13 cellular contexts compared by ENCODE assay signal in the genomic region with DNA sequence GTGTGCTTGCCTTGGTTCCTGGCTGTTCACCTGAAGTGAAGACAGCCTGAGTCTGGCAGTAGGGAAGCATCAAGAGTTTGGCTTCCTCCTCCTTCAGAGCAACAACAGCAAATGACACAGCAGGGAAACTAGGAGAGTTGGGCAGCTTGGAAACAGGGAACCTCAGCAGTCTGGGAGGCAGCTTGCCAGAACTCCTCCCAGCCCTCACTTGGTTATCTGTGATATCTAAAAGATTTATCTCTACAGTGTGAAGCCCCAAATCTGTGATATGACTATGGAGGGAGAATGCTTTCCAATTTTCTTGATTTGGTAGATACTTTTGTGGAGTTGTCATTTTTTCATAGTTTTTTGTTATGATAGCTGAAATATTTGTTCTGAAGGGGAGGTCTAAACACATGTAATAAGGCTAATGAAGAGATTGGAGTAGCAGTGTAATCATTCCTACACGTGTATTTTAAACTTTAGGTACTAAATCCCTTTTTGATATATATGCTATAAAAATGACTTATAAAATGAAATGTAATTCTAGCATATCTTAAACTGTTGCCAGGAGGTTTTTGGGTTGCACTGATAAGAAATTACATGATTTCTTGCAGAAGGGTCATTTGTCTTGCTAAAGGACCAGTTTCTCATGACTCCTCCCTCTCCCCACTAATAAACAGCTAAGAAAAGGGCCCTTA. TPM values are rescaled to one million over a fixed set of nuclear protein-coding genes. Genes with fewer than 3 reads are reported as not detected.
DNase-seq lines count a peak whose midpoint lies in the region; ATAC-seq and TF ChIP-seq lines count a peak whose summit lies in the region.
"Had no signal": no experiment of that assay in that cellular context is flagged by ENCODE, and none has a peak within 500 bp of the region (broad histone marks: within the 10 kb centered on the region; RNA-seq: fewer than 3 reads in every experiment).

No MANE protein-coding gene starts in this region.

- no peaks in the 10 kb centered on the region for H3K27me3 Mint-ChIP-seq in natural killer cell treated with Interleukin-12 subunit alpha and Interleukin-12 subunit beta and Interleukin-15 and Interleukin-18, amount 100 ng/mL, for 72 hours
- no peaks in the 10 kb centered on the region for H3K27me3 Mint-ChIP-seq in naive thymus-derived CD8-positive, alpha-beta T cell

- no peaks in the 10 kb centered on the region for H3K36me3 Mint-ChIP-seq in natural killer cell treated with Interleukin-12 subunit alpha and Interleukin-12 subunit beta and Interleukin-15 and Interleukin-18, amount 100 ng/mL, for 72 hours
- H3K36me3 Mint-ChIP-seq in naive thymus-derived CD8-positive, alpha-beta T cell = peaks cover 0 to 22% (median 3%) of the 10 kb centered on the region in 3 donors

- peak; percentile 65 for DNase-seq in G401 (ENCODE audit: low spot score)
- DNase-seq in SK-MEL-5 (ENCODE audit: low read depth, low spot score) = peak; percentile 8
- DNase-seq in fibroblast of the aortic adventitia (ENCODE audit: low read depth) = peak; percentile 51
- DNase-seq in natural killer cell treated with Interleukin-12 subunit alpha and Interleukin-12 subunit beta and Interleukin-15 and Interleukin-18, amount 100 ng/mL, for 72 hours (ENCODE audit: low spot score) = no peak
- no peak for DNase-seq in NK-92 (lab: John Stamatoyannopoulos, UW; ENCODE audit: unreplicated experiment)
- no peak for DNase-seq in superior temporal gyrus (ENCODE audit: extremely low spot score)
- DNase-seq in naive thymus-derived CD8-positive, alpha-beta T cell = no peak
- no peak for DNase-seq in foreskin fibroblast
- DNase-seq: islet precursor cell, T-helper 2 cell had no signal

- in situ Hi-C loops in G401 (cut with HindIII; ENCODE audit: low sequenced_read_pairs) = no loop called here
- in situ Hi-C loops in SK-MEL-5 (cut with HindIII; ENCODE audit: low pct_unique_long_range_greater_than_20kb, low sequenced_read_pairs) = no loop called here

- H3K4me1 Mint-ChIP-seq in natural killer cell treated with Interleukin-12 subunit alpha and Interleukin-12 subunit beta and Interleukin-15 and Interleukin-18, amount 100 ng/mL, for 72 hours (ENCODE audit: low read depth in 2 of 2) = peaks cover 37 to 63% of the 10 kb centered on the region in 2 donors
- peaks cover 27 to 80% (median 69%) of the 10 kb centered on the region in 4 donors for H3K4me1 Mint-ChIP-seq in naive thymus-derived CD8-positive, alpha-beta T cell

- TF ChIP-seq CTCF in fibroblast of the aortic adventitia (IDR thresholded peaks at IDR 0.05; ENCODE audit: insufficient read depth, low read length) (no peak), foreskin fibroblast (IDR thresholded peaks at IDR 0.05; ENCODE audit: low read depth, low read length) (no peak)

- POLR2A ChIA-PET in naive thymus-derived CD8-positive, alpha-beta T cell (lab: Charles Lee) = no interaction called here

- H3K27ac Mint-ChIP-seq in natural killer cell treated with Interleukin-12 subunit alpha and Interleukin-12 subunit beta and Interleukin-15 and Interleukin-18, amount 100 ng/mL, for 72 hours = no peak overlapping the region
- peak overlapping the region in 3 of 10 donors; percentile 1 to 61 (median 16) for H3K27ac Mint-ChIP-seq in naive thymus-derived CD8-positive, alpha-beta T cell
- H3K27ac Mint-ChIP-seq: activated naive CD4-positive, alpha-beta T cell treated with anti-CD3 and anti-CD28 coated beads, Interleukin-2, amount 50 U/mL, for 72 hours had no signal

- H3K4me3 ChIP-seq in fibroblast of the aortic adventitia (ENCODE audit: low read depth, low read length) = no peak overlapping the region
- no peak overlapping the region for H3K4me3 ChIP-seq in foreskin fibroblast (ENCODE audit: low read depth in 1 of 2, low read length in 2 of 2)
- H3K4me3 ChIP-seq: smooth muscle cell had no signal

- H3K9me3 Mint-ChIP-seq in natural killer cell treated with Interleukin-12 subunit alpha and Interleukin-12 subunit beta and Interleukin-15 and Interleukin-18, amount 100 ng/mL, for 72 hours = no peaks in the 10 kb centered on the region
- no peaks in the 10 kb centered on the region for H3K9me3 Mint-ChIP-seq in naive thymus-derived CD8-positive, alpha-beta T cell
- H3K9me3 Mint-ChIP-seq: activated naive CD4-positive, alpha-beta T cell treated with anti-CD3 and anti-CD28 coated beads, Interleukin-2, amount 50 U/mL, for 72 hours; neural crest cell had no signal

- ATAC-seq in natural killer cell treated with Interleukin-12 subunit alpha and Interleukin-12 subunit beta and Interleukin-15 and Interleukin-18, amount 100 ng/mL, for 72 hours = no peak
- no peak for ATAC-seq in naive thymus-derived CD8-positive, alpha-beta T cell
- ATAC-seq: activated naive CD4-positive, alpha-beta T cell treated with anti-CD3 and anti-CD28 coated beads, Interleukin-2, amount 50 U/mL, for 72 hours had no signal

- peak overlapping the region; percentile 11 for H3K4me3 Mint-ChIP-seq in natural killer cell treated with Interleukin-12 subunit alpha and Interleukin-12 subunit beta and Interleukin-15 and Interleukin-18, amount 100 ng/mL, for 72 hours
- H3K4me3 Mint-ChIP-seq in naive thymus-derived CD8-positive, alpha-beta T cell = no peak overlapping the region
- H3K4me3 Mint-ChIP-seq: neural crest cell had no signal

RNA-seq across cellular contexts. Expression of gene UBE2E1, which starts 20.8 kb away (rescaled TPM):
- total RNA-seq in G401 (2014; rRNA removed; shearing (Covaris generic)) = 121 and 174 TPM in 2 replicates
- 155 and 158 TPM in 2 replicates for total RNA-seq in SK-MEL-5 (2014; rRNA removed; shearing (Covaris generic))
- polyA plus RNA-seq in SK-MEL-5 (2015; cell fraction: cytosol; rRNA removed) = 128 and 131 TPM in 2 replicates
- 79.2 and 107 TPM in 2 replicates for polyA plus RNA-seq in SK-MEL-5 (2015; cell fraction: nucleus; rRNA removed)
- total RNA-seq in fibroblast of the aortic adventitia (ENCODE audit: low replicate concordance) = 34.6 and 108 TPM in 2 replicates
- 10 to 100 TPM; 56.5 to 68.5 TPM for total RNA-seq in natural killer cell treated with Interleukin-12 subunit alpha and Interleukin-12 subunit beta and Interleukin-15 and Interleukin-18, amount 100 ng/mL, for 72 hours
- 10 to 100 TPM; 57.0 to 65.6 TPM for total RNA-seq in naive thymus-derived CD8-positive, alpha-beta T cell
- polyA plus RNA-seq in naive thymus-derived CD8-positive, alpha-beta T cell = 10 to 100 TPM in 1 of 3 donors, 1 to 10 TPM in 2; 5.6 to 14.7 (median 9.8) TPM

Comparison
In these comparisons a context has a peak if more than half of its experiments do, and no peak if none do; other contexts are left out.
1. DNase-seq: peak in G401 (single experiment), SK-MEL-5 (single experiment) and fibroblast of the aortic adventitia (single experiment); none in natural killer cell treated with Interleukin-12 subunit alpha and Interleukin-12 subunit beta and Interleukin-15 and Interleukin-18, amount 100 ng/mL, for 72 hours (single experiment), NK-92 (single experiment), superior temporal gyrus (single experiment), naive thymus-derived CD8-positive, alpha-beta T cell (0 of 10) and foreskin fibroblast (0 of 2).